Comparison of ENCODE assay signal across 8 cellular contexts in the genomic region with DNA sequence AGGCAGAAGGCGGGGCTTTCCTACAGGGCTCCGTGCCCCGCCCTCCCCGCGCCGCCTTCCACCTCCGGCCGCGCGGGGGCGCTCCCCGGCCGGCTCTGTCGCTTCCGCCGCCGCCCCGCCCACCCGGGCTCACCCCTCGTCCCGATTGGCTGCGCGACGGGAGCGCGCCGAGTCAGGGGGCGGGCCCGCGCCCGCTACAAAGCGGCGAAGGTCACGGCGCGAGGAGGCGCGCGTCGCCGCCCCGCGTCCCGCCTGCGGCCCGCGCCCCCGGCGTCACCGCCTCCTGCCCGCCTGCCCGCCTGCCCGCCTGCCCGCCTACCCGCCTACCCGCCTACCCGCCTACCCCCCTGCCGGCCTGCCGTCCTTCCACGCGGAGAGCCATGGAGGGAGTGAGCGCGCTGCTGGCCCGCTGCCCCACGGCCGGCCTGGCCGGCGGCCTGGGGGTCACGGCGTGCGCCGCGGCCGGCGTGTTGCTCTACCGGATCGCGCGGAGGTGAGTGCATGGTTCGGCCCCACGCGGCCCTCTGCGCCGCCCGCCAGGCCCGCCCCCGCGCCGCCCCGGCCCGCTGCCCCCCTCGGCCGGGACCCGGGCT. TPM values are rescaled to one million over a fixed set of nuclear protein-coding genes. Genes with fewer than 3 reads are reported as not detected.
A peak's percentile ranks its signal among the peaks of the same experiment; 100 is the strongest.
DNase-seq lines count a peak whose midpoint lies in the region; ATAC-seq and TF ChIP-seq lines count a peak whose summit lies in the region.

A gene with protein sequence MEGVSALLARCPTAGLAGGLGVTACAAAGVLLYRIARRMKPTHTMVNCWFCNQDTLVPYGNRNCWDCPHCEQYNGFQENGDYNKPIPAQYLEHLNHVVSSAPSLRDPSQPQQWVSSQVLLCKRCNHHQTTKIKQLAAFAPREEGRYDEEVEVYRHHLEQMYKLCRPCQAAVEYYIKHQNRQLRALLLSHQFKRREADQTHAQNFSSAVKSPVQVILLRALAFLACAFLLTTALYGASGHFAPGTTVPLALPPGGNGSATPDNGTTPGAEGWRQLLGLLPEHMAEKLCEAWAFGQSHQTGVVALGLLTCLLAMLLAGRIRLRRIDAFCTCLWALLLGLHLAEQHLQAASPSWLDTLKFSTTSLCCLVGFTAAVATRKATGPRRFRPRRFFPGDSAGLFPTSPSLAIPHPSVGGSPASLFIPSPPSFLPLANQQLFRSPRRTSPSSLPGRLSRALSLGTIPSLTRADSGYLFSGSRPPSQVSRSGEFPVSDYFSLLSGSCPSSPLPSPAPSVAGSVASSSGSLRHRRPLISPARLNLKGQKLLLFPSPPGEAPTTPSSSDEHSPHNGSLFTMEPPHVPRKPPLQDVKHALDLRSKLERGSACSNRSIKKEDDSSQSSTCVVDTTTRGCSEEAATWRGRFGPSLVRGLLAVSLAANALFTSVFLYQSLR (plus strand): TSS at position 361 of the 593 bp plus-strand sequence. CDS start 20 bp downstream, at position 381.

- DNase-seq in GM06990 (ENCODE audit: extremely low read depth, insufficient read length), result peak; percentile 95
- peak; percentile 41 for DNase-seq in HFF-Myc (ENCODE audit: extremely low read depth, low read depth)
- peak; percentile 82 for DNase-seq in MV-4-11 (lab: John Stamatoyannopoulos, UW)
- DNase-seq in activated naive CD8-positive, alpha-beta T cell treated with anti-CD3 and anti-CD28 coated beads, Interleukin-2, amount 10 ng/mL, durations not matched to agents 7 days and 5 days, result peak; percentile 99
- DNase-seq in cardiac muscle cell (ENCODE audit: low read depth in 1 of 2, low spot score in 1 of 2), result peak; percentile 95 to 96
- peak; percentile 92 for DNase-seq in pons (ENCODE audit: low spot score)
- DNase-seq in type B pancreatic cell (ENCODE audit: extremely low spot score, unreplicated experiment), result peak; percentile 98

- H3K4me3 ChIP-seq in GM06990 (replicated peaks; ENCODE audit: low read depth, low read length) (peak within 1 kb of the TSS; percentile 87), HFF-Myc (replicated peaks; ENCODE audit: low read depth, low read length) (peak within 1 kb of the TSS; percentile 81), SU-DHL-6 (ENCODE audit: insufficient read depth, low read length, poor library complexity, severe bottlenecking) (peak within 1 kb of the TSS; percentile 65), cardiac muscle cell (peak within 1 kb of the TSS; percentile 77)

- H3K27ac ChIP-seq in SU-DHL-6 (ENCODE audit: low read depth, low read length) (peak within 1 kb of the TSS; percentile 34), cardiac muscle cell (no peak within 1 kb of the TSS)

- POLR2A ChIA-PET in activated naive CD8-positive, alpha-beta T cell treated with anti-CD3 and anti-CD28 coated beads, Interleukin-2, amount 10 ng/mL, durations not matched to agents 7 days and 5 days (lab: Charles Lee), result no interaction called here

- H3K27me3 ChIP-seq in GM06990 (replicated peaks; ENCODE audit: control insufficient read depth, insufficient read depth, low read length), result no peaks in the 10 kb centered on the region
- no peaks in the 10 kb centered on the region for H3K27me3 ChIP-seq in SU-DHL-6 (ENCODE audit: low read length)
- H3K27me3 ChIP-seq in cardiac muscle cell, result no peaks in the 10 kb centered on the region

- peaks cover 46% of the 10 kb centered on the region for H3K79me2 ChIP-seq in SU-DHL-6 (ENCODE audit: insufficient read depth, low read length)

- no peaks in the 10 kb centered on the region; the same call in 1 of the 2 replicates for H4K20me1 ChIP-seq in SU-DHL-6 (ENCODE audit: low read depth, low read length)

- peaks cover 8% of the 10 kb centered on the region for H3K4me1 ChIP-seq in cardiac muscle cell (ENCODE audit: low read depth)

- H3K4me2 ChIP-seq in SU-DHL-6 (ENCODE audit: low read depth, low read length, poor library complexity, severe bottlenecking), result peak within 1 kb of the TSS; percentile 77

- peak within 1 kb of the TSS; percentile 83 for H3K4me3 Mint-ChIP-seq in activated naive CD8-positive, alpha-beta T cell treated with anti-CD3 and anti-CD28 coated beads, Interleukin-2, amount 10 ng/mL, durations not matched to agents 7 days and 5 days
- H3K4me3 Mint-ChIP-seq in type B pancreatic cell, result peak within 1 kb of the TSS; percentile 92

- H3K4me1 Mint-ChIP-seq in activated naive CD8-positive, alpha-beta T cell treated with anti-CD3 and anti-CD28 coated beads, Interleukin-2, amount 10 ng/mL, durations not matched to agents 7 days and 5 days, result peaks cover 25% of the 10 kb centered on the region
- H3K4me1 Mint-ChIP-seq in type B pancreatic cell (ENCODE audit: unreplicated experiment), result peaks cover 29% of the 10 kb centered on the region

- H3K36me3 ChIP-seq in GM06990 (ENCODE audit: control insufficient read depth, insufficient read depth, low read length) (no peaks in the 10 kb centered on the region; the same call in 1 of the 2 replicates), SU-DHL-6 (ENCODE audit: low read length) (no peaks in the 10 kb centered on the region), cardiac muscle cell (no peaks in the 10 kb centered on the region)

- peak within 1 kb of the TSS; percentile 70 for H3K27ac Mint-ChIP-seq in activated naive CD8-positive, alpha-beta T cell treated with anti-CD3 and anti-CD28 coated beads, Interleukin-2, amount 10 ng/mL, durations not matched to agents 7 days and 5 days
- H3K27ac Mint-ChIP-seq in type B pancreatic cell, result peak within 1 kb of the TSS; percentile 65

- H3K9me3 Mint-ChIP-seq in activated naive CD8-positive, alpha-beta T cell treated with anti-CD3 and anti-CD28 coated beads, Interleukin-2, amount 10 ng/mL, durations not matched to agents 7 days and 5 days, result no peaks in the 10 kb centered on the region
- H3K9me3 Mint-ChIP-seq in type B pancreatic cell, result no peaks in the 10 kb centered on the region

- peak within 1 kb of the TSS; percentile 83 for H2AFZ ChIP-seq in SU-DHL-6 (ENCODE audit: low read depth, low read length, severe bottlenecking)

- peaks cover 2% of the 10 kb centered on the region for H3K36me3 Mint-ChIP-seq in activated naive CD8-positive, alpha-beta T cell treated with anti-CD3 and anti-CD28 coated beads, Interleukin-2, amount 10 ng/mL, durations not matched to agents 7 days and 5 days
- H3K36me3 Mint-ChIP-seq in type B pancreatic cell, result no peaks in the 10 kb centered on the region

- H3K9me3 ChIP-seq in SU-DHL-6 (ENCODE audit: insufficient read depth, low read length) (no peaks in the 10 kb centered on the region), cardiac muscle cell (ENCODE audit: low read depth) (no peaks in the 10 kb centered on the region)

- H3K27me3 Mint-ChIP-seq in activated naive CD8-positive, alpha-beta T cell treated with anti-CD3 and anti-CD28 coated beads, Interleukin-2, amount 10 ng/mL, durations not matched to agents 7 days and 5 days, result no peaks in the 10 kb centered on the region
- no peaks in the 10 kb centered on the region for H3K27me3 Mint-ChIP-seq in type B pancreatic cell

- H3K9ac ChIP-seq in SU-DHL-6 (ENCODE audit: low read length), result peak within 1 kb of the TSS; percentile 80

- H3K9me2 ChIP-seq in SU-DHL-6 (replicated peaks; ENCODE audit: insufficient read depth, low read length), result no peaks in the 10 kb centered on the region

- peak; percentile 82 for ATAC-seq in activated naive CD8-positive, alpha-beta T cell treated with anti-CD3 and anti-CD28 coated beads, Interleukin-2, amount 10 ng/mL, durations not matched to agents 7 days and 5 days (ENCODE audit: low read depth)

- peak; percentile 27 for TF ChIP-seq CTCF in GM06990 (IDR thresholded peaks at IDR 0.05; ENCODE audit: insufficient read depth, low read length, poor library complexity, severe bottlenecking)
- peak; percentile 47 for TF ChIP-seq CTCF in HFF-Myc (IDR thresholded peaks at IDR 0.05; ENCODE audit: low read depth, low read length, missing control alignments)
- TF ChIP-seq CTCF in SU-DHL-6 (IDR thresholded peaks at IDR 0.05; ENCODE audit: insufficient read depth, low read length, poor library complexity, severe bottlenecking), result peak; percentile 75
- TF ChIP-seq CTCF in cardiac muscle cell (IDR thresholded peaks at IDR 0.05; ENCODE audit: low read depth, low read length), result peak; percentile 52
- TF ChIP-seq CTCF in type B pancreatic cell (conservative IDR thresholded peaks at IDR 0.05), result peak; percentile 93

- H3F3A ChIP-seq in SU-DHL-6 (ENCODE audit: insufficient read depth), result peaks cover 6% of the 10 kb centered on the region; the same call in 1 of the 2 replicates

RNA-seq across cellular contexts. Expression of the gene that starts here (rescaled TPM):
- total RNA-seq in activated naive CD8-positive, alpha-beta T cell treated with anti-CD3 and anti-CD28 coated beads, Interleukin-2, amount 10 ng/mL, durations not matched to agents 7 days and 5 days, result 10 to 100 TPM; 16.1 TPM
- total RNA-seq in cardiac muscle cell (21.0 and 28.0 TPM in 2 replicates), type B pancreatic cell (ENCODE audit: low replicate concordance) (18.4 and 26.0 TPM in 2 replicates)
- polyA plus RNA-seq in cardiac muscle cell, result 25.0 and 34.1 TPM in 2 replicates

Comparison
In these comparisons a context has a peak if more than half of its experiments do, and no peak if none do; other contexts are left out.
1. DNase-seq: peak in every context shown above with its lines; median percentile 99 in activated naive CD8-positive, alpha-beta T cell treated with anti-CD3 and anti-CD28 coated beads, Interleukin-2, amount 10 ng/mL, durations not matched to agents 7 days and 5 days; 98 in type B pancreatic cell; 96 in cardiac muscle cell; 95 in GM06990; 92 in pons; 82 in MV-4-11; 41 in HFF-Myc.
2. CTCF ChIP-seq: peak in every context shown above with its lines; median percentile 93 in type B pancreatic cell; 75 in SU-DHL-6; 52 in cardiac muscle cell; 47 in HFF-Myc; 27 in GM06990.